2 cellular contexts compared by ENCODE assay signal in genomic region chr2:147945660-147946059, GRCh38.
TF ChIP-seq lines count a peak whose summit lies in the region.

No MANE protein-coding gene starts in this region.

TF ChIP-seq in HEK293, 187 proteins besides CTCF, POLR2A, EP300 and RAD21:
- peak; percentile 87 for TF ChIP-seq REST (tag by site-specific recombination; IDR thresholded peaks at IDR 0.05)
- no peak for TF ChIP-seq ZNF214 (tag by site-specific recombination; IDR thresholded peaks at IDR 0.05; ENCODE audit: borderline replicate concordance)

TF ChIP-seq in WTC11, 78 proteins besides CTCF, POLR2A, EP300 and RAD21 (continued from another document):
- TF ChIP-seq ZNF281 (CRISPR knock-in tag; IDR thresholded peaks at IDR 0.05): no peak
